7 cellular contexts compared by ENCODE assay signal in genomic region chr6:85464722-85465150, GRCh38. TPM values are rescaled to one million over a fixed set of nuclear protein-coding genes. Genes with fewer than 3 reads are reported as not detected.
DNase-seq lines count a peak whose midpoint lies in the region; ATAC-seq and TF ChIP-seq lines count a peak whose summit lies in the region.

No MANE protein-coding gene starts in this region.

- H3K4me3 Mint-ChIP-seq in endodermal cell, result no peak overlapping the region
- H3K4me3 Mint-ChIP-seq in stimulated activated memory B cell treated with anti-CD40 and anti-IgM and Interleukin-4, amounts not matched to agents 10 μg/mL and 1 μg/mL and 100 μg/mL, for 72 hours, result no peak overlapping the region

- H3K27ac ChIP-seq in HEK293 (ENCODE audit: extremely low read depth, low read depth, low read length) (no peak overlapping the region), endodermal cell (ENCODE audit: low read depth, low read length) (no peak overlapping the region)

- H3K9ac ChIP-seq in endodermal cell (ENCODE audit: extremely low read depth, low read length, poor library complexity, severe bottlenecking), result no peak overlapping the region

- POLR2A ChIA-PET in HEK293 (lab: Yijun Ruan, JAX), result no interaction called here

- no peaks in the 10 kb centered on the region for H3K36me3 Mint-ChIP-seq in endodermal cell (ENCODE audit: low read depth)
- no peaks in the 10 kb centered on the region for H3K36me3 Mint-ChIP-seq in stimulated activated memory B cell treated with anti-CD40 and anti-IgM and Interleukin-4, amounts not matched to agents 10 μg/mL and 1 μg/mL and 100 μg/mL, for 72 hours

- 87% methylated on average over 4 of the region's 4 CpGs for WGBS in endodermal cell (ENCODE audit: insufficient coverage in 1 of 2, insufficient read length in 1 of 2), 2 experiments

- H3K4me3 ChIP-seq in HEK293 (ENCODE audit: low read depth, low read length) (no peak overlapping the region), endodermal cell (ENCODE audit: low read length) (no peak overlapping the region)

- H3K36me3 ChIP-seq in HEK293 (ENCODE audit: control insufficient read depth in 2 of 2, insufficient read depth in 1 of 2, low read length in 2 of 2) (no peaks in the 10 kb centered on the region), endodermal cell (ENCODE audit: control insufficient read depth, insufficient read depth, low read length) (no peaks in the 10 kb centered on the region)

- no peak overlapping the region for H3K27ac Mint-ChIP-seq in endodermal cell
- peak overlapping the region; percentile 10 for H3K27ac Mint-ChIP-seq in stimulated activated memory B cell treated with anti-CD40 and anti-IgM and Interleukin-4, amounts not matched to agents 10 μg/mL and 1 μg/mL and 100 μg/mL, for 72 hours

- DNase-seq in endodermal cell, result peak; percentile 27
- DNase-seq in NCI-H1694 treated with DMSO at 0.1 percent for 48 hours (lab: John Stamatoyannopoulos, UW), result no peak
- no peak for DNase-seq in NCI-H2196 (lab: John Stamatoyannopoulos, UW; ENCODE audit: unreplicated experiment)

- H3K9me3 ChIP-seq in HEK293 (ENCODE audit: control insufficient read depth, insufficient read depth, low read depth, low read length) (no peaks in the 10 kb centered on the region), endodermal cell (ENCODE audit: control insufficient read depth, low read length) (no peaks in the 10 kb centered on the region)

- CTCF ChIA-PET in HEK293 (lab: Yijun Ruan, JAX), result interaction anchor here (0.8 to 1.4 kb wide), 4 partner anchors 13 to 72 kb away, joined by 3 to 8 read pairs (median 4); no protein-coding TSS in a partner anchor

- TF ChIP-seq CTCF in HEK293 (tag by site-specific recombination; IDR thresholded peaks at IDR 0.05) (no peak), endodermal cell (conservative IDR thresholded peaks at IDR 0.05) (no peak)

- H3K4me1 ChIP-seq in HEK293 (ENCODE audit: control insufficient read depth, insufficient read depth, low read length) (0 out of 2 replicates have a peak, but pooled peaks cover under 1% of the 10 kb centered on the region), endodermal cell (ENCODE audit: control insufficient read depth, insufficient read depth, low read length) (no peaks in the 10 kb centered on the region)

- H3K9me3 Mint-ChIP-seq in endodermal cell, result no peaks in the 10 kb centered on the region
- H3K9me3 Mint-ChIP-seq in stimulated activated memory B cell treated with anti-CD40 and anti-IgM and Interleukin-4, amounts not matched to agents 10 μg/mL and 1 μg/mL and 100 μg/mL, for 72 hours, result no peaks in the 10 kb centered on the region

- ATAC-seq in SK-N-SH treated with all-trans-retinoic acid at 6 μM for 48 hours (peak; percentile 63), HG03159 (IDR thresholded peaks at IDR 0.05; ENCODE audit: unreplicated experiment) (no peak)
- no peak for ATAC-seq in stimulated activated memory B cell treated with anti-CD40 and anti-IgM and Interleukin-4, amounts not matched to agents 10 μg/mL and 1 μg/mL and 100 μg/mL, for 72 hours

- no peaks in the 10 kb centered on the region for H3K27me3 Mint-ChIP-seq in endodermal cell (ENCODE audit: insufficient read depth)
- no peaks in the 10 kb centered on the region for H3K27me3 Mint-ChIP-seq in stimulated activated memory B cell treated with anti-CD40 and anti-IgM and Interleukin-4, amounts not matched to agents 10 μg/mL and 1 μg/mL and 100 μg/mL, for 72 hours

- peaks cover under 1% of the 10 kb centered on the region for H3K4me1 Mint-ChIP-seq in endodermal cell
- H3K4me1 Mint-ChIP-seq in stimulated activated memory B cell treated with anti-CD40 and anti-IgM and Interleukin-4, amounts not matched to agents 10 μg/mL and 1 μg/mL and 100 μg/mL, for 72 hours, result peaks cover 66% of the 10 kb centered on the region

- no peaks in the 10 kb centered on the region for H3K27me3 ChIP-seq in endodermal cell (ENCODE audit: control insufficient read depth, insufficient read depth, low read length, poor library complexity, severe bottlenecking)

TF ChIP-seq in HEK293, 187 proteins besides CTCF, POLR2A, EP300 and RAD21:
- no peak for TF ChIP-seq KLF10 (tag by site-specific recombination; IDR thresholded peaks at IDR 0.05)
- peak; percentile 43; the same call in 1 of the 2 replicates for TF ChIP-seq SP7 (tag by site-specific recombination; IDR thresholded peaks at IDR 0.05)
- 0 out of 2 replicates have a peak, but pooled peaks have one; percentile 20 for TF ChIP-seq ZNF629 (tag by site-specific recombination; IDR thresholded peaks at IDR 0.05)

TF ChIP-seq in SK-N-SH treated with all-trans-retinoic acid at 6 μM for 48 hours, 23 proteins besides CTCF, POLR2A, EP300 and RAD21:
- TF ChIP-seq ZC3H10 (CRISPR knock-in tag; IDR thresholded peaks at IDR 0.05), result peak; percentile 80; the same call in 1 of the 2 replicates
- TF ChIP-seq CSDC2 (CRISPR knock-in tag; IDR thresholded peaks at IDR 0.05), result no peak
- peak; percentile 84; the same call in 1 of the 2 replicates for TF ChIP-seq TOX (CRISPR knock-in tag; IDR thresholded peaks at IDR 0.05; ENCODE audit: borderline replicate concordance)
- no peak for TF ChIP-seq CREB5 (CRISPR knock-in tag; IDR thresholded peaks at IDR 0.05; ENCODE audit: low read depth)
- peak; percentile 44; the same call in 1 of the 2 replicates for TF ChIP-seq RARB (CRISPR knock-in tag; IDR thresholded peaks at IDR 0.05)

RNA-seq across cellular contexts. Expression of gene NT5E, which starts 14.9 kb away (rescaled TPM):
- under 1 TPM; 0.33 to 0.75 TPM for total RNA-seq in endodermal cell
- 0.71 TPM for polyA plus RNA-seq in endodermal cell (2013, experiment 1 of 2)
- polyA plus RNA-seq in endodermal cell (2013, experiment 2 of 2), result 1.6 TPM
